19 cellular contexts compared by ENCODE assay signal in the genomic region with DNA sequence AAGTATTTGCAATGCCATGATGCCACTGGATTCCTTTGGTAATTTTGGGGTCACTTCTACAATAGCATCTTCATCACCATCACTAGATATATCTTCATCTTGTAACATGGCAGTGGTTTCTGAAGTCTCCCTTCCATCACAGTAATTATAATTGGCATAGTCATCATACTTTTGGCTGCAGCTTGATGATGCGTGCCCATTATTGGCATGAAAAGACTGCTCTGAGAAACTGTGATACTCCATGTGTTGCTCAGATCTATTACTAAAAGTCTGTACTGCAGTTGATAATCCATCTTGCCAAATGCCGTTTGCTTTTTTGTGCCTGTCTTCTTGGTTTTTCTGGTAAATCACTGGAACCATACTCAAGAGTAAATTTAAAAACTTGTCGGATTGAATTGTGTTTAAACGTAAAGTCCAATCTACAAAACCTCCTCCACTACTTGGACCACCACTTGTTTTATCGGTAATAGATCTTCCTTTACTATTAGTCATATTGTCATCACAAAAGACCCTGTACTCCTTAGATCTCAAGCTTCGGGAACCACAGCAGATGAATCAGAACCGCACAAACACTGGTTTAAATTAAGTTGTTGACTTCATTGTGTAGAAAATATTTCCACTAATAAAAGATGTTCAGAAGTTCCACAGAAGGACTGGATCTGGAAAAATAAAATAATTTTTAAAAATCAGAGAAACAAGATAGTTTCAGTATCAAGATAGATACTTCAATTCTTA.
"Had no signal": no experiment of that assay in that cellular context is flagged by ENCODE, and none has a peak within 500 bp of the region (broad histone marks: within the 10 kb centered on the region; RNA-seq: fewer than 3 reads in every experiment).

No MANE protein-coding gene starts in this region.

- H3K27me3 Mint-ChIP-seq: activated CD4-positive, alpha-beta memory T cell treated with anti-CD3 and anti-CD28 coated beads, Interleukin-2, amount 10 ng/mL, durations not matched to agents 7 days and 5 days; activated T-helper 17 cell treated with anti-CD3 and anti-CD28 coated beads, Interleukin-2, amount 50 U/mL, for 72 hours; brain; memory B cell had no signal

- H3K4me1 ChIP-seq: gastrocnemius medialis, heart left ventricle, prostate gland, right atrium auricular region, vagina had no signal

- H3K9me3 ChIP-seq: gastrocnemius medialis, heart left ventricle, mucosa of descending colon, prostate gland, right atrium auricular region, tibial artery, vagina had no signal

- H3K4me3 ChIP-seq: gastrocnemius medialis, heart left ventricle, mucosa of descending colon, prostate gland, right atrium auricular region, tibial artery, vagina had no signal

- H3K4me1 Mint-ChIP-seq: brain had no signal

- H3K36me3 ChIP-seq: gastrocnemius medialis, heart left ventricle, prostate gland, right atrium auricular region, vagina had no signal

- H3K4me3 Mint-ChIP-seq: activated CD4-positive, alpha-beta memory T cell treated with anti-CD3 and anti-CD28 coated beads, Interleukin-2, amount 10 ng/mL, durations not matched to agents 7 days and 5 days; activated CD8-positive, alpha-beta memory T cell treated with anti-CD3 and anti-CD28 coated beads, Interleukin-2, amount 10 ng/mL, durations not matched to agents 7 days and 5 days; activated T-helper 17 cell treated with anti-CD3 and anti-CD28 coated beads, Interleukin-2, amount 50 U/mL, for 72 hours; brain; memory B cell; naive thymus-derived CD4-positive, alpha-beta T cell had no signal

- ATAC-seq: activated CD8-positive, alpha-beta memory T cell treated with anti-CD3 and anti-CD28 coated beads, Interleukin-2, amount 10 ng/mL, durations not matched to agents 7 days and 5 days; activated T-helper 17 cell treated with anti-CD3 and anti-CD28 coated beads, Interleukin-2, amount 50 U/mL, for 72 hours; gastrocnemius medialis; heart left ventricle; mucosa of descending colon; naive thymus-derived CD4-positive, alpha-beta T cell; stimulated activated naive CD8-positive, alpha-beta T cell treated with anti-CD3 and anti-CD28 coated beads, Interleukin-15, Interleukin-2, amounts not matched to agents 100 U/mL and 50 U/mL, for 24 hours had no signal

- DNase-seq: activated CD4-positive, alpha-beta memory T cell treated with anti-CD3 and anti-CD28 coated beads, Interleukin-2, amount 10 ng/mL, durations not matched to agents 7 days and 5 days; activated CD4-positive, alpha-beta T cell treated with anti-CD3 and anti-CD28 coated beads for 48 hours; activated CD4-positive, CD25-positive, alpha-beta regulatory T cell; activated CD8-positive, alpha-beta memory T cell treated with anti-CD3 and anti-CD28 coated beads, Interleukin-2, amount 10 ng/mL, durations not matched to agents 7 days and 5 days; activated naive CD4-positive, alpha-beta T cell treated with Interleukin-2 at 50 U/mL for 16 hours; caudate nucleus; gastrocnemius medialis; heart left ventricle; mucosa of descending colon; naive thymus-derived CD4-positive, alpha-beta T cell; stimulated activated naive CD8-positive, alpha-beta T cell treated with anti-CD3 and anti-CD28 coated beads, Interleukin-15, Interleukin-2, amounts not matched to agents 100 U/mL and 50 U/mL, for 24 hours; substantia nigra; tibial artery had no signal

- H3K9me3 Mint-ChIP-seq: activated CD4-positive, alpha-beta memory T cell treated with anti-CD3 and anti-CD28 coated beads, Interleukin-2, amount 10 ng/mL, durations not matched to agents 7 days and 5 days; activated T-helper 17 cell treated with anti-CD3 and anti-CD28 coated beads, Interleukin-2, amount 50 U/mL, for 72 hours; memory B cell had no signal

- H3K27ac ChIP-seq: gastrocnemius medialis, heart left ventricle, prostate gland, right atrium auricular region, vagina had no signal

- H3K27ac Mint-ChIP-seq: activated CD4-positive, alpha-beta memory T cell treated with anti-CD3 and anti-CD28 coated beads, Interleukin-2, amount 10 ng/mL, durations not matched to agents 7 days and 5 days; activated CD8-positive, alpha-beta memory T cell treated with anti-CD3 and anti-CD28 coated beads, Interleukin-2, amount 10 ng/mL, durations not matched to agents 7 days and 5 days; activated T-helper 17 cell treated with anti-CD3 and anti-CD28 coated beads, Interleukin-2, amount 50 U/mL, for 72 hours; brain; memory B cell; naive thymus-derived CD4-positive, alpha-beta T cell had no signal

- H3K36me3 Mint-ChIP-seq: memory B cell had no signal

- H3K27me3 ChIP-seq: gastrocnemius medialis, heart left ventricle, right atrium auricular region, tibial artery, vagina had no signal
